Comparison of ENCODE assay signal across 1 cellular context in genomic region chr11:121368504-121368903, GRCh38.
TF ChIP-seq lines count a peak whose summit lies in the region.

No MANE protein-coding gene starts in this region.

TF ChIP-seq in WTC11, 78 proteins besides CTCF, POLR2A, EP300 and RAD21:
- TF ChIP-seq AFF4 (CRISPR knock-in tag; IDR thresholded peaks at IDR 0.05; ENCODE audit: borderline replicate concordance), result no peak
